1 cellular context compared by ENCODE assay signal in genomic region chr17:58329035-58329807, GRCh38.
TF ChIP-seq lines count a peak whose summit lies in the region.

No MANE protein-coding gene starts in this region.

TF ChIP-seq in K562, 482 proteins besides CTCF, POLR2A, EP300 and RAD21 (continued from another document and continues in another):
- 0 out of 2 replicates have a peak, but pooled peaks have one; percentile 1 for TF ChIP-seq PKNOX1 (IDR thresholded peaks at IDR 0.05)
- TF ChIP-seq KAT8 (IDR thresholded peaks at IDR 0.05; ENCODE audit: low read depth), result no peak
- no peak for TF ChIP-seq NFE2 (IDR thresholded peaks at IDR 0.05; ENCODE audit: low read depth)
- TF ChIP-seq ZNF174 (CRISPR knock-in tag; IDR thresholded peaks at IDR 0.05), result no peak
- no peak for TF ChIP-seq UBTF (IDR thresholded peaks at IDR 0.05; ENCODE audit: borderline replicate concordance in 1 of 2, low read depth in 2 of 2, low read length in 2 of 2)
- no peak for TF ChIP-seq ZC3H4 (CRISPR knock-in tag; IDR thresholded peaks at IDR 0.05; ENCODE audit: borderline replicate concordance)
- TF ChIP-seq SETDB1 (IDR thresholded peaks at IDR 0.05; ENCODE audit: low read length), result peak; percentile 38
- no peak for TF ChIP-seq ZNF436 (CRISPR knock-in tag; IDR thresholded peaks at IDR 0.05)
- TF ChIP-seq SIN3B (IDR thresholded peaks at IDR 0.05; ENCODE audit: low read depth), result 0 out of 2 replicates have a peak, but pooled peaks have one; percentile 17
- TF ChIP-seq, protein P1, sequence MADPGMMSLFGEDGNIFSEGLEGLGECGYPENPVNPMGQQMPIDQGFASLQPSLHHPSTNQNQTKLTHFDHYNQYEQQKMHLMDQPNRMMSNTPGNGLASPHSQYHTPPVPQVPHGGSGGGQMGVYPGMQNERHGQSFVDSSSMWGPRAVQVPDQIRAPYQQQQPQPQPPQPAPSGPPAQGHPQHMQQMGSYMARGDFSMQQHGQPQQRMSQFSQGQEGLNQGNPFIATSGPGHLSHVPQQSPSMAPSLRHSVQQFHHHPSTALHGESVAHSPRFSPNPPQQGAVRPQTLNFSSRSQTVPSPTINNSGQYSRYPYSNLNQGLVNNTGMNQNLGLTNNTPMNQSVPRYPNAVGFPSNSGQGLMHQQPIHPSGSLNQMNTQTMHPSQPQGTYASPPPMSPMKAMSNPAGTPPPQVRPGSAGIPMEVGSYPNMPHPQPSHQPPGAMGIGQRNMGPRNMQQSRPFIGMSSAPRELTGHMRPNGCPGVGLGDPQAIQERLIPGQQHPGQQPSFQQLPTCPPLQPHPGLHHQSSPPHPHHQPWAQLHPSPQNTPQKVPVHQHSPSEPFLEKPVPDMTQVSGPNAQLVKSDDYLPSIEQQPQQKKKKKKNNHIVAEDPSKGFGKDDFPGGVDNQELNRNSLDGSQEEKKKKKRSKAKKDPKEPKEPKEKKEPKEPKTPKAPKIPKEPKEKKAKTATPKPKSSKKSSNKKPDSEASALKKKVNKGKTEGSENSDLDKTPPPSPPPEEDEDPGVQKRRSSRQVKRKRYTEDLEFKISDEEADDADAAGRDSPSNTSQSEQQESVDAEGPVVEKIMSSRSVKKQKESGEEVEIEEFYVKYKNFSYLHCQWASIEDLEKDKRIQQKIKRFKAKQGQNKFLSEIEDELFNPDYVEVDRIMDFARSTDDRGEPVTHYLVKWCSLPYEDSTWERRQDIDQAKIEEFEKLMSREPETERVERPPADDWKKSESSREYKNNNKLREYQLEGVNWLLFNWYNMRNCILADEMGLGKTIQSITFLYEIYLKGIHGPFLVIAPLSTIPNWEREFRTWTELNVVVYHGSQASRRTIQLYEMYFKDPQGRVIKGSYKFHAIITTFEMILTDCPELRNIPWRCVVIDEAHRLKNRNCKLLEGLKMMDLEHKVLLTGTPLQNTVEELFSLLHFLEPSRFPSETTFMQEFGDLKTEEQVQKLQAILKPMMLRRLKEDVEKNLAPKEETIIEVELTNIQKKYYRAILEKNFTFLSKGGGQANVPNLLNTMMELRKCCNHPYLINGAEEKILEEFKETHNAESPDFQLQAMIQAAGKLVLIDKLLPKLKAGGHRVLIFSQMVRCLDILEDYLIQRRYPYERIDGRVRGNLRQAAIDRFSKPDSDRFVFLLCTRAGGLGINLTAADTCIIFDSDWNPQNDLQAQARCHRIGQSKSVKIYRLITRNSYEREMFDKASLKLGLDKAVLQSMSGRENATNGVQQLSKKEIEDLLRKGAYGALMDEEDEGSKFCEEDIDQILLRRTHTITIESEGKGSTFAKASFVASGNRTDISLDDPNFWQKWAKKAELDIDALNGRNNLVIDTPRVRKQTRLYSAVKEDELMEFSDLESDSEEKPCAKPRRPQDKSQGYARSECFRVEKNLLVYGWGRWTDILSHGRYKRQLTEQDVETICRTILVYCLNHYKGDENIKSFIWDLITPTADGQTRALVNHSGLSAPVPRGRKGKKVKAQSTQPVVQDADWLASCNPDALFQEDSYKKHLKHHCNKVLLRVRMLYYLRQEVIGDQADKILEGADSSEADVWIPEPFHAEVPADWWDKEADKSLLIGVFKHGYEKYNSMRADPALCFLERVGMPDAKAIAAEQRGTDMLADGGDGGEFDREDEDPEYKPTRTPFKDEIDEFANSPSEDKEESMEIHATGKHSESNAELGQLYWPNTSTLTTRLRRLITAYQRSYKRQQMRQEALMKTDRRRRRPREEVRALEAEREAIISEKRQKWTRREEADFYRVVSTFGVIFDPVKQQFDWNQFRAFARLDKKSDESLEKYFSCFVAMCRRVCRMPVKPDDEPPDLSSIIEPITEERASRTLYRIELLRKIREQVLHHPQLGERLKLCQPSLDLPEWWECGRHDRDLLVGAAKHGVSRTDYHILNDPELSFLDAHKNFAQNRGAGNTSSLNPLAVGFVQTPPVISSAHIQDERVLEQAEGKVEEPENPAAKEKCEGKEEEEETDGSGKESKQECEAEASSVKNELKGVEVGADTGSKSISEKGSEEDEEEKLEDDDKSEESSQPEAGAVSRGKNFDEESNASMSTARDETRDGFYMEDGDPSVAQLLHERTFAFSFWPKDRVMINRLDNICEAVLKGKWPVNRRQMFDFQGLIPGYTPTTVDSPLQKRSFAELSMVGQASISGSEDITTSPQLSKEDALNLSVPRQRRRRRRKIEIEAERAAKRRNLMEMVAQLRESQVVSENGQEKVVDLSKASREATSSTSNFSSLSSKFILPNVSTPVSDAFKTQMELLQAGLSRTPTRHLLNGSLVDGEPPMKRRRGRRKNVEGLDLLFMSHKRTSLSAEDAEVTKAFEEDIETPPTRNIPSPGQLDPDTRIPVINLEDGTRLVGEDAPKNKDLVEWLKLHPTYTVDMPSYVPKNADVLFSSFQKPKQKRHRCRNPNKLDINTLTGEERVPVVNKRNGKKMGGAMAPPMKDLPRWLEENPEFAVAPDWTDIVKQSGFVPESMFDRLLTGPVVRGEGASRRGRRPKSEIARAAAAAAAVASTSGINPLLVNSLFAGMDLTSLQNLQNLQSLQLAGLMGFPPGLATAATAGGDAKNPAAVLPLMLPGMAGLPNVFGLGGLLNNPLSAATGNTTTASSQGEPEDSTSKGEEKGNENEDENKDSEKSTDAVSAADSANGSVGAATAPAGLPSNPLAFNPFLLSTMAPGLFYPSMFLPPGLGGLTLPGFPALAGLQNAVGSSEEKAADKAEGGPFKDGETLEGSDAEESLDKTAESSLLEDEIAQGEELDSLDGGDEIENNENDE (IDR thresholded peaks at IDR 0.05; ENCODE audit: low read depth, low read length), result peak; percentile 58
- TF ChIP-seq TBP (optimal IDR thresholded peaks at IDR 0.05; ENCODE audit: low read depth, low read length), result no peak
- TF ChIP-seq ZNF644 (tag; IDR thresholded peaks at IDR 0.05; ENCODE audit: low read depth), result no peak
- no peak; the same call in 1 of the 2 replicates for TF ChIP-seq GABPA (tag; conservative IDR thresholded peaks at IDR 0.05; ENCODE audit: low read depth)
- TF ChIP-seq, protein P2, sequence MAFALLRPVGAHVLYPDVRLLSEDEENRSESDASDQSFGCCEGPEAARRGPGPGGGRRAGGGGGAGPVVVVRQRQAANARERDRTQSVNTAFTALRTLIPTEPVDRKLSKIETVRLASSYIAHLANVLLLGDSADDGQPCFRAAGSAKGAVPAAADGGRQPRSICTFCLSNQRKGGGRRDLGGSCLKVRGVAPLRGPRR (CRISPR knock-in tag; IDR thresholded peaks at IDR 0.05), result no peak
- no peak for TF ChIP-seq ZNF165 (CRISPR knock-in tag; IDR thresholded peaks at IDR 0.05; ENCODE audit: borderline replicate concordance)
- 0 out of 2 replicates have a peak, but pooled peaks have one; percentile 28 for TF ChIP-seq EP400 (IDR thresholded peaks at IDR 0.05)
- no peak for TF ChIP-seq ZKSCAN3 (CRISPR knock-in tag; IDR thresholded peaks at IDR 0.05)
- TF ChIP-seq ZNF197 (CRISPR knock-in tag; IDR thresholded peaks at IDR 0.05; ENCODE audit: low read depth), result no peak
- TF ChIP-seq SREBF2 (CRISPR knock-in tag; IDR thresholded peaks at IDR 0.05), result no peak
- TF ChIP-seq SPI1 (IDR thresholded peaks at IDR 0.05; ENCODE audit: borderline replicate concordance, low read depth, low read length), result peak; percentile 94
- TF ChIP-seq MYC (IDR thresholded peaks at IDR 0.05; ENCODE audit: low read depth, low read length), result 0 out of 2 replicates have a peak, but pooled peaks have one; percentile 40
- TF ChIP-seq MYC (CRISPR knock-in tag; IDR thresholded peaks at IDR 0.05; ENCODE audit: borderline replicate concordance, low read depth), result peak; percentile 86
- TF ChIP-seq STAG1 (CRISPR knock-in tag; IDR thresholded peaks at IDR 0.05; ENCODE audit: borderline replicate concordance), result no peak
- no peak for TF ChIP-seq SMAD4 (CRISPR knock-in tag; conservative IDR thresholded peaks at IDR 0.05)
- TF ChIP-seq ZZZ3 (IDR thresholded peaks at IDR 0.05), result no peak
- TF ChIP-seq CCNT2 (IDR thresholded peaks at IDR 0.05; ENCODE audit: borderline replicate concordance, extremely low read depth, insufficient read length, low read depth, low read length), result no peak
- TF ChIP-seq POLR2AphosphoS2 (IDR thresholded peaks at IDR 0.05; ENCODE audit: low read length), result peak; percentile 99
- no peak for TF ChIP-seq GMEB1 (CRISPR knock-in tag; IDR thresholded peaks at IDR 0.05)
- peak; percentile 24; the same call in 1 of the 2 replicates for TF ChIP-seq TFE3 (CRISPR knock-in tag; IDR thresholded peaks at IDR 0.05)
- TF ChIP-seq LARP7 (IDR thresholded peaks at IDR 0.05), result no peak
- TF ChIP-seq HIVEP1 (CRISPR knock-in tag; IDR thresholded peaks at IDR 0.05), result no peak
- TF ChIP-seq FOXP1 (CRISPR knock-in tag; IDR thresholded peaks at IDR 0.05), result peak; percentile 79
- no peak for TF ChIP-seq CHD4 (IDR thresholded peaks at IDR 0.05; ENCODE audit: insufficient read depth, insufficient replicate concordance, low read depth, low read length, poor library complexity, severe bottlenecking)
- TF ChIP-seq ZNF263 (CRISPR knock-in tag; IDR thresholded peaks at IDR 0.05; ENCODE audit: borderline replicate concordance), result peak; percentile 96; the same call in 1 of the 2 replicates
- TF ChIP-seq, protein P3, sequence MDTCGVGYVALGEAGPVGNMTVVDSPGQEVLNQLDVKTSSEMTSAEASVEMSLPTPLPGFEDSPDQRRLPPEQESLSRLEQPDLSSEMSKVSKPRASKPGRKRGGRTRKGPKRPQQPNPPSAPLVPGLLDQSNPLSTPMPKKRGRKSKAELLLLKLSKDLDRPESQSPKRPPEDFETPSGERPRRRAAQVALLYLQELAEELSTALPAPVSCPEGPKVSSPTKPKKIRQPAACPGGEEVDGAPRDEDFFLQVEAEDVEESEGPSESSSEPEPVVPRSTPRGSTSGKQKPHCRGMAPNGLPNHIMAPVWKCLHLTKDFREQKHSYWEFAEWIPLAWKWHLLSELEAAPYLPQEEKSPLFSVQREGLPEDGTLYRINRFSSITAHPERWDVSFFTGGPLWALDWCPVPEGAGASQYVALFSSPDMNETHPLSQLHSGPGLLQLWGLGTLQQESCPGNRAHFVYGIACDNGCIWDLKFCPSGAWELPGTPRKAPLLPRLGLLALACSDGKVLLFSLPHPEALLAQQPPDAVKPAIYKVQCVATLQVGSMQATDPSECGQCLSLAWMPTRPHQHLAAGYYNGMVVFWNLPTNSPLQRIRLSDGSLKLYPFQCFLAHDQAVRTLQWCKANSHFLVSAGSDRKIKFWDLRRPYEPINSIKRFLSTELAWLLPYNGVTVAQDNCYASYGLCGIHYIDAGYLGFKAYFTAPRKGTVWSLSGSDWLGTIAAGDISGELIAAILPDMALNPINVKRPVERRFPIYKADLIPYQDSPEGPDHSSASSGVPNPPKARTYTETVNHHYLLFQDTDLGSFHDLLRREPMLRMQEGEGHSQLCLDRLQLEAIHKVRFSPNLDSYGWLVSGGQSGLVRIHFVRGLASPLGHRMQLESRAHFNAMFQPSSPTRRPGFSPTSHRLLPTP (IDR thresholded peaks at IDR 0.05; ENCODE audit: borderline replicate concordance, extremely low read depth, insufficient read length), result no peak
